Comparison of ENCODE assay signal across 38 cellular contexts in the genomic region with DNA sequence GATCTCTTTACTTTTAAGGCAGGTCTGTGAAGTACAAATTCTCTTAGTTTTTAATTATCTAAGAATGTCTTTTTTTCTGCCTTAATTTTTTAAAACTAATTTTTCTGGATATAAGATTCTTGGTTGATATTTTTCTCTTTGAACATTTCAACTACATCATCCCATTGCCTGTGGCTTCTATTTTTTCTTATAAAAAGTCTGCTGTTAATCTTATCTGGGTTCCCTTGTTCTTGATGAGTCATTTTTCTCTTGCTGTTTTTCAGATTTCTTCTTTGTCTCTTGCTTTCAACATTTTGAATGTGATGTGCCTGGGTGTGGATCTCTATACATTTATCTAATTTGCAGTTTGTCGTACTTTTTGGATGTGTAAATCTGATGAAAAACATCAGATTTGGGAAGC.
"Had no signal": no experiment of that assay in that cellular context is flagged by ENCODE, and none has a peak within 500 bp of the region (broad histone marks: within the 10 kb centered on the region; RNA-seq: fewer than 3 reads in every experiment).

No MANE protein-coding gene starts in this region.

- H3K4me3 ChIP-seq: MG63 had no signal

- H3K27me3 Mint-ChIP-seq: activated CD4-positive, alpha-beta memory T cell treated with anti-CD3 and anti-CD28 coated beads, Interleukin-2, amount 10 ng/mL, durations not matched to agents 7 days and 5 days; activated CD8-positive, alpha-beta memory T cell treated with anti-CD3 and anti-CD28 coated beads, Interleukin-2, amount 10 ng/mL, durations not matched to agents 7 days and 5 days; activated naive CD4-positive, alpha-beta T cell treated with anti-CD3 and anti-CD28 coated beads, Interleukin-2, amount 10 ng/mL, durations not matched to agents 7 days and 5 days; activated naive CD8-positive, alpha-beta T cell; activated naive CD8-positive, alpha-beta T cell treated with anti-CD3 and anti-CD28 coated beads, Interleukin-2, amount 50 U/mL, for 24 hours had no signal

- H3K36me3 ChIP-seq: MG63 had no signal

- H3K36me3 Mint-ChIP-seq: activated CD8-positive, alpha-beta memory T cell treated with anti-CD3 and anti-CD28 coated beads, Interleukin-2, amount 10 ng/mL, durations not matched to agents 7 days and 5 days; activated naive CD4-positive, alpha-beta T cell treated with anti-CD3 and anti-CD28 coated beads, Interleukin-2, amount 10 ng/mL, durations not matched to agents 7 days and 5 days; activated naive CD8-positive, alpha-beta T cell; brain had no signal

- H3K4me1 Mint-ChIP-seq: activated CD4-positive, alpha-beta memory T cell treated with anti-CD3 and anti-CD28 coated beads, Interleukin-2, amount 10 ng/mL, durations not matched to agents 7 days and 5 days; activated CD8-positive, alpha-beta memory T cell treated with anti-CD3 and anti-CD28 coated beads, Interleukin-2, amount 10 ng/mL, durations not matched to agents 7 days and 5 days; activated naive CD4-positive, alpha-beta T cell treated with anti-CD3 and anti-CD28 coated beads, Interleukin-2, amount 10 ng/mL, durations not matched to agents 7 days and 5 days; activated naive CD8-positive, alpha-beta T cell treated with anti-CD3 and anti-CD28 coated beads, Interleukin-2, amount 50 U/mL, for 24 hours; brain had no signal

- ATAC-seq: activated CD8-positive, alpha-beta memory T cell treated with anti-CD3 and anti-CD28 coated beads, Interleukin-2, amount 10 ng/mL, durations not matched to agents 7 days and 5 days; activated naive CD8-positive, alpha-beta T cell treated with anti-CD3 and anti-CD28 coated beads, Interleukin-2, amount 50 U/mL, for 24 hours; PC-3; Right ventricle myocardium inferior; SK-N-SH treated with all-trans-retinoic acid at 6 μM for 48 hours had no signal

- H3K27ac Mint-ChIP-seq: activated CD4-positive, alpha-beta memory T cell treated with anti-CD3 and anti-CD28 coated beads, Interleukin-2, amount 10 ng/mL, durations not matched to agents 7 days and 5 days; activated CD8-positive, alpha-beta memory T cell treated with anti-CD3 and anti-CD28 coated beads, Interleukin-2, amount 10 ng/mL, durations not matched to agents 7 days and 5 days; activated naive CD4-positive, alpha-beta T cell treated with anti-CD3 and anti-CD28 coated beads, Interleukin-2, amount 10 ng/mL, durations not matched to agents 7 days and 5 days; activated naive CD8-positive, alpha-beta T cell; activated naive CD8-positive, alpha-beta T cell treated with anti-CD3 and anti-CD28 coated beads, Interleukin-2, amount 50 U/mL, for 24 hours; brain had no signal

- DNase-seq: activated CD4-positive, alpha-beta memory T cell treated with anti-CD3 and anti-CD28 coated beads, Interleukin-2, amount 10 ng/mL, durations not matched to agents 7 days and 5 days; activated CD4-positive, alpha-beta T cell treated with anti-CD3 and anti-CD28 coated beads for 1 hour; activated CD4-positive, alpha-beta T cell treated with anti-CD3 and anti-CD28 coated beads for 48 hours; activated CD4-positive, CD25-positive, alpha-beta regulatory T cell; activated CD8-positive, alpha-beta memory T cell treated with anti-CD3 and anti-CD28 coated beads for 24 hours; activated CD8-positive, alpha-beta memory T cell treated with anti-CD3 and anti-CD28 coated beads, Interleukin-2, amount 10 ng/mL, durations not matched to agents 7 days and 5 days; activated CD8-positive, alpha-beta memory T cell treated with anti-CD3 and anti-CD28 coated beads, Interleukin-2, amount 50 U/mL, for 48 hours; activated effector memory CD4-positive, alpha-beta T cell treated with Interleukin-2 at 50 U/mL for 16 hours; activated naive CD4-positive, alpha-beta T cell treated with anti-CD3 and anti-CD28 coated beads, Interleukin-2, amount 10 ng/mL, durations not matched to agents 7 days and 5 days; activated naive CD8-positive, alpha-beta T cell treated with anti-CD3 and anti-CD28 coated beads, Interleukin-2, amount 50 U/mL, for 24 hours; activated T-cell treated with anti-CD3 and anti-CD28 coated beads, Interleukin-2, amount 50 U/mL, for 48 hours; anterior cingulate cortex; caudate nucleus; cerebellar nuclear complex; Kasumi-1; KG1; MG63; NCI-H1092 treated with DMSO at 0.1 percent for 48 hours; NCI-H1436; NCI-H1694; NCI-H2029; NCI-H2107; NCI-H2227 treated with DMSO at 0.1 percent for 48 hours; NCI-H446; NCI-H510A treated with DMSO at 0.1 percent for 48 hours; NCI-H526 treated with DMSO at 0.1 percent for 48 hours; NCI-H774; PC-3; SIG-M5; T-helper 1 cell; T-helper 2 cell; T-helper 9 cell had no signal

- H3K4me3 Mint-ChIP-seq: activated CD4-positive, alpha-beta memory T cell treated with anti-CD3 and anti-CD28 coated beads, Interleukin-2, amount 10 ng/mL, durations not matched to agents 7 days and 5 days; activated CD8-positive, alpha-beta memory T cell treated with anti-CD3 and anti-CD28 coated beads, Interleukin-2, amount 10 ng/mL, durations not matched to agents 7 days and 5 days; activated naive CD4-positive, alpha-beta T cell treated with anti-CD3 and anti-CD28 coated beads, Interleukin-2, amount 10 ng/mL, durations not matched to agents 7 days and 5 days; activated naive CD8-positive, alpha-beta T cell; activated naive CD8-positive, alpha-beta T cell treated with anti-CD3 and anti-CD28 coated beads, Interleukin-2, amount 50 U/mL, for 24 hours; brain had no signal

- H3K27ac ChIP-seq: RWPE1, VCaP had no signal
